ENCODE assay signal across 8 cellular contexts in genomic region chr1:63367218-63368103, GRCh38. TPM values are rescaled to one million over a fixed set of nuclear protein-coding genes. Genes with fewer than 3 reads are reported as not detected.
DNase-seq lines count a peak whose midpoint lies in the region; ATAC-seq and TF ChIP-seq lines count a peak whose summit lies in the region.

ALG6 (plus strand) TSS chr1:63367627; CDS start chr1:63370978, 3,351 bp downstream.

- peak within 1 kb of the TSS; percentile 83 for H3K9ac ChIP-seq in neural cell (ENCODE audit: low read length)

- TF ChIP-seq CTCF in fibroblast of villous mesenchyme (IDR thresholded peaks at IDR 0.05; ENCODE audit: insufficient read depth, low read depth, low read length) (peak; percentile 13), neural cell (IDR thresholded peaks at IDR 0.05; ENCODE audit: poor library complexity, severe bottlenecking) (peak; percentile 60)

- H3K27ac ChIP-seq in neural cell (ENCODE audit: low read length), result peak within 1 kb of the TSS; percentile 67

- peak within 1 kb of the TSS; percentile 89 to 96 for H3K27ac Mint-ChIP-seq in stimulated activated naive CD8-positive, alpha-beta T cell treated with anti-CD3 and anti-CD28 coated beads, Interleukin-15, amount 100 ng/mL, for 72 hours

- peak; percentile 95 for ATAC-seq in stimulated activated naive CD8-positive, alpha-beta T cell treated with anti-CD3 and anti-CD28 coated beads, Interleukin-15, amount 100 ng/mL, for 72 hours

- H3K27me3 ChIP-seq in MG63 (no peaks in the 10 kb centered on the region), neural cell (ENCODE audit: insufficient read depth, low read depth, low read length) (no peaks in the 10 kb centered on the region)

- TF ChIP-seq RAD21 in neural cell (conservative IDR thresholded peaks at IDR 0.05), result peak; percentile 49

- peak within 1 kb of the TSS; percentile 89 to 96 for H3K4me3 Mint-ChIP-seq in stimulated activated naive CD8-positive, alpha-beta T cell treated with anti-CD3 and anti-CD28 coated beads, Interleukin-15, amount 100 ng/mL, for 72 hours

- no peaks in the 10 kb centered on the region for H3K9me2 ChIP-seq in neural cell (ENCODE audit: insufficient read depth, low read length)

- no peaks in the 10 kb centered on the region for H3F3A ChIP-seq in neural cell (ENCODE audit: insufficient read depth, low read length, poor library complexity, severe bottlenecking)

- peaks cover 20% of the 10 kb centered on the region for H3K4me1 Mint-ChIP-seq in stimulated activated naive CD8-positive, alpha-beta T cell treated with anti-CD3 and anti-CD28 coated beads, Interleukin-15, amount 100 ng/mL, for 72 hours

- no peaks in the 10 kb centered on the region for H3K9me3 ChIP-seq in MG63
- H3K9me3 ChIP-seq in neural cell (ENCODE audit: low read length), result no peaks in the 10 kb centered on the region

- DNase-seq in GDM1 (lab: John Stamatoyannopoulos, UW), result peak; percentile 93
- peak; percentile 86 for DNase-seq in HCEC 1CT
- peak; percentile 97 for DNase-seq in MG63
- DNase-seq in SHP77 (lab: John Stamatoyannopoulos, UW), result peak; percentile 91 to 96
- peak; percentile 87 for DNase-seq in activated gamma-delta T cell (lab: John Stamatoyannopoulos, UW)
- DNase-seq in fibroblast of villous mesenchyme (ENCODE audit: low read depth), result peak; percentile 91
- DNase-seq in stimulated activated naive CD8-positive, alpha-beta T cell treated with anti-CD3 and anti-CD28 coated beads, Interleukin-15, amount 100 ng/mL, for 72 hours, result peak; percentile 94

- peak within 1 kb of the TSS; percentile 99 for H2AFZ ChIP-seq in neural cell (ENCODE audit: low read depth, low read length)

- H3K4me3 ChIP-seq in MG63 (peak within 1 kb of the TSS; percentile 95), fibroblast of villous mesenchyme (ENCODE audit: low read depth, low read length) (peak within 1 kb of the TSS; percentile 89), neural cell (ENCODE audit: low read length) (peak within 1 kb of the TSS; percentile 98)

- H3K27me3 Mint-ChIP-seq in stimulated activated naive CD8-positive, alpha-beta T cell treated with anti-CD3 and anti-CD28 coated beads, Interleukin-15, amount 100 ng/mL, for 72 hours, result peaks cover 8% of the 10 kb centered on the region

- peak within 1 kb of the TSS; percentile 69 for H3K4me2 ChIP-seq in neural cell (ENCODE audit: low read length)

- TF ChIP-seq EP300 in neural cell (conservative IDR thresholded peaks at IDR 0.05; ENCODE audit: poor library complexity, severe bottlenecking), result peak; percentile 30

- H3K9me3 Mint-ChIP-seq in stimulated activated naive CD8-positive, alpha-beta T cell treated with anti-CD3 and anti-CD28 coated beads, Interleukin-15, amount 100 ng/mL, for 72 hours, result no peaks in the 10 kb centered on the region

- H3K79me2 ChIP-seq in neural cell (replicated peaks; ENCODE audit: insufficient read depth, low read length), result no peaks in the 10 kb centered on the region

- H3K36me3 ChIP-seq in MG63, result peaks cover 4% of the 10 kb centered on the region; the same call in 1 of the 2 replicates
- H3K36me3 ChIP-seq in neural cell (ENCODE audit: insufficient read depth, low read length), result no peaks in the 10 kb centered on the region

- no peaks in the 10 kb centered on the region for H4K20me1 ChIP-seq in neural cell (ENCODE audit: insufficient read depth)

TF ChIP-seq in neural cell, 6 proteins besides CTCF, POLR2A, EP300 and RAD21:
- TF ChIP-seq TAF1 (IDR thresholded peaks at IDR 0.05; ENCODE audit: low read depth) (no peak), POLR2AphosphoS5 (IDR thresholded peaks at IDR 0.05) (peak; percentile 80), MXI1 (conservative IDR thresholded peaks at IDR 0.05; ENCODE audit: poor library complexity, severe bottlenecking) (peak; percentile 80), EZH2 (IDR thresholded peaks at IDR 0.05; ENCODE audit: borderline replicate concordance, insufficient read depth, low read length, poor library complexity, severe bottlenecking) (no peak), SMC3 (conservative IDR thresholded peaks at IDR 0.05; ENCODE audit: poor library complexity) (peak; percentile 59)
- TF ChIP-seq, protein P1, sequence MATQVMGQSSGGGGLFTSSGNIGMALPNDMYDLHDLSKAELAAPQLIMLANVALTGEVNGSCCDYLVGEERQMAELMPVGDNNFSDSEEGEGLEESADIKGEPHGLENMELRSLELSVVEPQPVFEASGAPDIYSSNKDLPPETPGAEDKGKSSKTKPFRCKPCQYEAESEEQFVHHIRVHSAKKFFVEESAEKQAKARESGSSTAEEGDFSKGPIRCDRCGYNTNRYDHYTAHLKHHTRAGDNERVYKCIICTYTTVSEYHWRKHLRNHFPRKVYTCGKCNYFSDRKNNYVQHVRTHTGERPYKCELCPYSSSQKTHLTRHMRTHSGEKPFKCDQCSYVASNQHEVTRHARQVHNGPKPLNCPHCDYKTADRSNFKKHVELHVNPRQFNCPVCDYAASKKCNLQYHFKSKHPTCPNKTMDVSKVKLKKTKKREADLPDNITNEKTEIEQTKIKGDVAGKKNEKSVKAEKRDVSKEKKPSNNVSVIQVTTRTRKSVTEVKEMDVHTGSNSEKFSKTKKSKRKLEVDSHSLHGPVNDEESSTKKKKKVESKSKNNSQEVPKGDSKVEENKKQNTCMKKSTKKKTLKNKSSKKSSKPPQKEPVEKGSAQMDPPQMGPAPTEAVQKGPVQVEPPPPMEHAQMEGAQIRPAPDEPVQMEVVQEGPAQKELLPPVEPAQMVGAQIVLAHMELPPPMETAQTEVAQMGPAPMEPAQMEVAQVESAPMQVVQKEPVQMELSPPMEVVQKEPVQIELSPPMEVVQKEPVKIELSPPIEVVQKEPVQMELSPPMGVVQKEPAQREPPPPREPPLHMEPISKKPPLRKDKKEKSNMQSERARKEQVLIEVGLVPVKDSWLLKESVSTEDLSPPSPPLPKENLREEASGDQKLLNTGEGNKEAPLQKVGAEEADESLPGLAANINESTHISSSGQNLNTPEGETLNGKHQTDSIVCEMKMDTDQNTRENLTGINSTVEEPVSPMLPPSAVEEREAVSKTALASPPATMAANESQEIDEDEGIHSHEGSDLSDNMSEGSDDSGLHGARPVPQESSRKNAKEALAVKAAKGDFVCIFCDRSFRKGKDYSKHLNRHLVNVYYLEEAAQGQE (IDR thresholded peaks at IDR 0.05; ENCODE audit: borderline replicate concordance), result peak; percentile 16
TF ChIP-seq in neural cell: peak in this region for 4.

RNA-seq across cellular contexts. Expression of gene ALG6, which starts in this region (rescaled TPM):
- total RNA-seq in MG63 (2014; rRNA removed; shearing (Covaris generic); ENCODE audit: low replicate concordance), result 10.4 and 16.3 TPM in 2 replicates
- total RNA-seq in fibroblast of villous mesenchyme, result 8.7 and 13.0 TPM in 2 replicates
- 31.3 and 46.8 TPM in 2 replicates for polyA plus RNA-seq in neural cell
- polyA minus RNA-seq in neural cell, result 36.8 and 37.5 TPM in 2 replicates

Comparison
In these comparisons a context has a peak if more than half of its experiments do, and no peak if none do; other contexts are left out.
1. Peak in every context shown above with its lines: DNase-seq, ATAC-seq, H3K4me3 ChIP-seq and H3K27ac ChIP-seq.